Comparison of ENCODE assay signal across 1 cellular context in the genomic region with DNA sequence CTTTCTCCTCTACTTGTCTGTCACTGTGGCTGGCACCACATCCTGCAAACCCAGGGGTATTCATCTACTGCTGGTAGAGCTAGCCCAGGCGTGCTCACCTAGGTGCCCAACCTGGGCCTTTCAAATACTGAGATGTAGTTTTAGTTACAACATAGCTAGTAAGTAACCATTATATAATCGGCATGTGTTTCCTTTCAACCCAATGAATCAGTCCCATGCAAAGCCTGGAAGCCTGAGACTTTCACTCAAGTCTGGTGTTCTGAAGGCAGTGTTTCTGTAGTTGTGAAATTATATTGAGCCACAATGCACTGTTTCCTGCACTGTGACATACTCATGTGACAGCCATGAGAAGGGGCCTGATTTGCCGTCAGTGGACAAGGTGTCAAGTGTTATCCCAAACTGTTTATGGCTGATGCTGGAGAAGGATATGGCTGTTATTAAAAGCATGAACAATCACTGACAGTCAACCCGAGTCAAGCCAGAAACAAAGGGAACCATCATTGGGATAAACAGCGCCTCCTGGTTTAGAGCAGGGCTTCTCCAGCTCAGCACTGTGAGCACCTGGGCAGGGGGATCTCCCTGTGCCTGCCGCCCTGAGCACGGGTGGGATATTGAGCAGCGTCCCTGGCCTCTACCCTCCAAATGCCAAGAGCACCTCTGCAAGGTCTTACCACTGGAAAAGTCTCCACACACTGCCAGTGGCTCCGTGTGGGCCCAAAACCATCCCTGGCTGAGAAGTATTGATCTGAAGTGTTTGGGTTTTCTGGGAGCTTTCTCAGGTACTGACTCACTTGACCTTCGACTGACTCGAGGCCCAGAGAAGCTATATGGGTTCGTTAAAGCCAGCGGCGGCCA.
TF ChIP-seq lines count a peak whose summit lies in the region.

No MANE protein-coding gene starts in this region.

TF ChIP-seq in HEK293, 187 proteins besides CTCF, POLR2A, EP300 and RAD21 (continued from another document):
- TF ChIP-seq, protein P1, sequence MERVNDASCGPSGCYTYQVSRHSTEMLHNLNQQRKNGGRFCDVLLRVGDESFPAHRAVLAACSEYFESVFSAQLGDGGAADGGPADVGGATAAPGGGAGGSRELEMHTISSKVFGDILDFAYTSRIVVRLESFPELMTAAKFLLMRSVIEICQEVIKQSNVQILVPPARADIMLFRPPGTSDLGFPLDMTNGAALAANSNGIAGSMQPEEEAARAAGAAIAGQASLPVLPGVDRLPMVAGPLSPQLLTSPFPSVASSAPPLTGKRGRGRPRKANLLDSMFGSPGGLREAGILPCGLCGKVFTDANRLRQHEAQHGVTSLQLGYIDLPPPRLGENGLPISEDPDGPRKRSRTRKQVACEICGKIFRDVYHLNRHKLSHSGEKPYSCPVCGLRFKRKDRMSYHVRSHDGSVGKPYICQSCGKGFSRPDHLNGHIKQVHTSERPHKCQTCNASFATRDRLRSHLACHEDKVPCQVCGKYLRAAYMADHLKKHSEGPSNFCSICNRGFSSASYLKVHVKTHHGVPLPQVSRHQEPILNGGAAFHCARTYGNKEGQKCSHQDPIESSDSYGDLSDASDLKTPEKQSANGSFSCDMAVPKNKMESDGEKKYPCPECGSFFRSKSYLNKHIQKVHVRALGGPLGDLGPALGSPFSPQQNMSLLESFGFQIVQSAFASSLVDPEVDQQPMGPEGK (tag by site-specific recombination; IDR thresholded peaks at IDR 0.05): no peak
- no peak for TF ChIP-seq ZNF791 (tag by site-specific recombination; IDR thresholded peaks at IDR 0.05)
- no peak for TF ChIP-seq ZNF157 (tag by site-specific recombination; IDR thresholded peaks at IDR 0.05)
- no peak for TF ChIP-seq ZNF2 (tag by site-specific recombination; IDR thresholded peaks at IDR 0.05)
- TF ChIP-seq, protein P2, sequence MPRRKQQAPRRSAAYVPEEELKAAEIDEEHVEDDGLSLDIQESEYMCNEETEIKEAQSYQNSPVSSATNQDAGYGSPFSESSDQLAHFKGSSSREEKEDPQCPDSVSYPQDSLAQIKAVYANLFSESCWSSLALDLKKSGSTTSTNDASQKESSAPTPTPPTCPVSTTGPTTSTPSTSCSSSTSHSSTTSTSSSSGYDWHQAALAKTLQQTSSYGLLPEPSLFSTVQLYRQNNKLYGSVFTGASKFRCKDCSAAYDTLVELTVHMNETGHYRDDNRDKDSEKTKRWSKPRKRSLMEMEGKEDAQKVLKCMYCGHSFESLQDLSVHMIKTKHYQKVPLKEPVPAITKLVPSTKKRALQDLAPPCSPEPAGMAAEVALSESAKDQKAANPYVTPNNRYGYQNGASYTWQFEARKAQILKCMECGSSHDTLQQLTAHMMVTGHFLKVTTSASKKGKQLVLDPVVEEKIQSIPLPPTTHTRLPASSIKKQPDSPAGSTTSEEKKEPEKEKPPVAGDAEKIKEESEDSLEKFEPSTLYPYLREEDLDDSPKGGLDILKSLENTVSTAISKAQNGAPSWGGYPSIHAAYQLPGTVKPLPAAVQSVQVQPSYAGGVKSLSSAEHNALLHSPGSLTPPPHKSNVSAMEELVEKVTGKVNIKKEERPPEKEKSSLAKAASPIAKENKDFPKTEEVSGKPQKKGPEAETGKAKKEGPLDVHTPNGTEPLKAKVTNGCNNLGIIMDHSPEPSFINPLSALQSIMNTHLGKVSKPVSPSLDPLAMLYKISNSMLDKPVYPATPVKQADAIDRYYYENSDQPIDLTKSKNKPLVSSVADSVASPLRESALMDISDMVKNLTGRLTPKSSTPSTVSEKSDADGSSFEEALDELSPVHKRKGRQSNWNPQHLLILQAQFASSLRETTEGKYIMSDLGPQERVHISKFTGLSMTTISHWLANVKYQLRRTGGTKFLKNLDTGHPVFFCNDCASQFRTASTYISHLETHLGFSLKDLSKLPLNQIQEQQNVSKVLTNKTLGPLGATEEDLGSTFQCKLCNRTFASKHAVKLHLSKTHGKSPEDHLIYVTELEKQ (tag by site-specific recombination; IDR thresholded peaks at IDR 0.05; ENCODE audit: borderline replicate concordance): no peak
- no peak for TF ChIP-seq ZNF529 (tag by site-specific recombination; IDR thresholded peaks at IDR 0.05; ENCODE audit: insufficient replicate concordance)
- TF ChIP-seq, protein P3, sequence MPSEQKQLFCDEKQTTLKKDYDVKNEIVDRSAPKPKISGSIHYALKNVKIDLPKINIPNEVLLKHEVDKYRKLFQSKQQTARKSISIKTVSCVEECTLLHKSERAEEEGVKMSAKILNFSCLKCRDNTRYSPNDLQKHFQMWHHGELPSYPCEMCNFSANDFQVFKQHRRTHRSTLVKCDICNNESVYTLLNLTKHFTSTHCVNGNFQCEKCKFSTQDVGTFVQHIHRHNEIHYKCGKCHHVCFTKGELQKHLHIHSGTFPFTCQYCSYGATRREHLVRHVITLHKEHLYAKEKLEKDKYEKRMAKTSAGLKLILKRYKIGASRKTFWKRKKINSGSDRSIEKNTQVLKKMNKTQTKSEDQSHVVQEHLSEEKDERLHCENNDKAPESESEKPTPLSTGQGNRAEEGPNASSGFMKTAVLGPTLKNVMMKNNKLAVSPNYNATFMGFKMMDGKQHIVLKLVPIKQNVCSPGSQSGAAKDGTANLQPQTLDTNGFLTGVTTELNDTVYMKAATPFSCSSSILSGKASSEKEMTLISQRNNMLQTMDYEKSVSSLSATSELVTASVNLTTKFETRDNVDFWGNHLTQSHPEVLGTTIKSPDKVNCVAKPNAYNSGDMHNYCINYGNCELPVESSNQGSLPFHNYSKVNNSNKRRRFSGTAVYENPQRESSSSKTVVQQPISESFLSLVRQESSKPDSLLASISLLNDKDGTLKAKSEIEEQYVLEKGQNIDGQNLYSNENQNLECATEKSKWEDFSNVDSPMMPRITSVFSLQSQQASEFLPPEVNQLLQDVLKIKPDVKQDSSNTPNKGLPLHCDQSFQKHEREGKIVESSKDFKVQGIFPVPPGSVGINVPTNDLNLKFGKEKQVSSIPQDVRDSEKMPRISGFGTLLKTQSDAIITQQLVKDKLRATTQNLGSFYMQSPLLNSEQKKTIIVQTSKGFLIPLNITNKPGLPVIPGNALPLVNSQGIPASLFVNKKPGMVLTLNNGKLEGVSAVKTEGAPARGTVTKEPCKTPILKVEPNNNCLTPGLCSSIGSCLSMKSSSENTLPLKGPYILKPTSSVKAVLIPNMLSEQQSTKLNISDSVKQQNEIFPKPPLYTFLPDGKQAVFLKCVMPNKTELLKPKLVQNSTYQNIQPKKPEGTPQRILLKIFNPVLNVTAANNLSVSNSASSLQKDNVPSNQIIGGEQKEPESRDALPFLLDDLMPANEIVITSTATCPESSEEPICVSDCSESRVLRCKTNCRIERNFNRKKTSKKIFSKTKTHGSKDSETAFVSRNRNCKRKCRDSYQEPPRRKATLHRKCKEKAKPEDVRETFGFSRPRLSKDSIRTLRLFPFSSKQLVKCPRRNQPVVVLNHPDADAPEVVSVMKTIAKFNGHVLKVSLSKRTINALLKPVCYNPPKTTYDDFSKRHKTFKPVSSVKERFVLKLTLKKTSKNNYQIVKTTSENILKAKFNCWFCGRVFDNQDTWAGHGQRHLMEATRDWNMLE (tag by site-specific recombination; conservative IDR thresholded peaks at IDR 0.05; ENCODE audit: low read depth): no peak
- no peak for TF ChIP-seq ZNF266 (tag by site-specific recombination; IDR thresholded peaks at IDR 0.05; ENCODE audit: low read depth)
- TF ChIP-seq, protein P4, sequence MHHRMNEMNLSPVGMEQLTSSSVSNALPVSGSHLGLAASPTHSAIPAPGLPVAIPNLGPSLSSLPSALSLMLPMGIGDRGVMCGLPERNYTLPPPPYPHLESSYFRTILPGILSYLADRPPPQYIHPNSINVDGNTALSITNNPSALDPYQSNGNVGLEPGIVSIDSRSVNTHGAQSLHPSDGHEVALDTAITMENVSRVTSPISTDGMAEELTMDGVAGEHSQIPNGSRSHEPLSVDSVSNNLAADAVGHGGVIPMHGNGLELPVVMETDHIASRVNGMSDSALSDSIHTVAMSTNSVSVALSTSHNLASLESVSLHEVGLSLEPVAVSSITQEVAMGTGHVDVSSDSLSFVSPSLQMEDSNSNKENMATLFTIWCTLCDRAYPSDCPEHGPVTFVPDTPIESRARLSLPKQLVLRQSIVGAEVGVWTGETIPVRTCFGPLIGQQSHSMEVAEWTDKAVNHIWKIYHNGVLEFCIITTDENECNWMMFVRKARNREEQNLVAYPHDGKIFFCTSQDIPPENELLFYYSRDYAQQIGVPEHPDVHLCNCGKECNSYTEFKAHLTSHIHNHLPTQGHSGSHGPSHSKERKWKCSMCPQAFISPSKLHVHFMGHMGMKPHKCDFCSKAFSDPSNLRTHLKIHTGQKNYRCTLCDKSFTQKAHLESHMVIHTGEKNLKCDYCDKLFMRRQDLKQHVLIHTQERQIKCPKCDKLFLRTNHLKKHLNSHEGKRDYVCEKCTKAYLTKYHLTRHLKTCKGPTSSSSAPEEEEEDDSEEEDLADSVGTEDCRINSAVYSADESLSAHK (tag by site-specific recombination; IDR thresholded peaks at IDR 0.05): no peak
- TF ChIP-seq ZNF394 (tag by site-specific recombination; IDR thresholded peaks at IDR 0.05; ENCODE audit: borderline replicate concordance): peak; percentile 65; the same call in 1 of the 2 replicates
- no peak for TF ChIP-seq OVOL3 (tag by site-specific recombination; IDR thresholded peaks at IDR 0.05)
- TF ChIP-seq, protein P5, sequence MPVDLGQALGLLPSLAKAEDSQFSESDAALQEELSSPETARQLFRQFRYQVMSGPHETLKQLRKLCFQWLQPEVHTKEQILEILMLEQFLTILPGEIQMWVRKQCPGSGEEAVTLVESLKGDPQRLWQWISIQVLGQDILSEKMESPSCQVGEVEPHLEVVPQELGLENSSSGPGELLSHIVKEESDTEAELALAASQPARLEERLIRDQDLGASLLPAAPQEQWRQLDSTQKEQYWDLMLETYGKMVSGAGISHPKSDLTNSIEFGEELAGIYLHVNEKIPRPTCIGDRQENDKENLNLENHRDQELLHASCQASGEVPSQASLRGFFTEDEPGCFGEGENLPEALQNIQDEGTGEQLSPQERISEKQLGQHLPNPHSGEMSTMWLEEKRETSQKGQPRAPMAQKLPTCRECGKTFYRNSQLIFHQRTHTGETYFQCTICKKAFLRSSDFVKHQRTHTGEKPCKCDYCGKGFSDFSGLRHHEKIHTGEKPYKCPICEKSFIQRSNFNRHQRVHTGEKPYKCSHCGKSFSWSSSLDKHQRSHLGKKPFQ (tag by site-specific recombination; IDR thresholded peaks at IDR 0.05): no peak
- TF ChIP-seq KLF1 (tag by site-specific recombination; IDR thresholded peaks at IDR 0.05): no peak
